Comparison of ENCODE assay signal across 14 cellular contexts in genomic region chr14:71482701-71483100, GRCh38.
DNase-seq lines count a peak whose midpoint lies in the region; ATAC-seq and TF ChIP-seq lines count a peak whose summit lies in the region.
"Had no signal": no experiment of that assay in that cellular context is flagged by ENCODE, and none has a peak within 500 bp of the region (broad histone marks: within the 10 kb centered on the region; RNA-seq: fewer than 3 reads in every experiment).

No MANE protein-coding gene starts in this region.

- intact Hi-C loops in activated CD4-positive, alpha-beta T cell treated with anti-CD3 and anti-CD28 coated beads, Interleukin-2, amount 10 ng/mL, durations not matched to agents 24 days and 14 days (cut with micrococcal nuclease): no loop called here
- intact Hi-C loops in activated naive CD4-positive, alpha-beta T cell treated with anti-CD3 and anti-CD28 coated beads for 36 hours (cut with micrococcal nuclease): no loop called here

- H3K9me3 ChIP-seq in tibial nerve: no peaks in the 10 kb centered on the region

- WGBS in tibial nerve, 2 donors: 48 to 57% methylated on average over 2 of the region's 2 CpGs

- no peak overlapping the region for H3K4me3 Mint-ChIP-seq in activated CD4-positive, alpha-beta T cell treated with anti-CD3 and anti-CD28 coated beads, Interleukin-2, amount 10 ng/mL, durations not matched to agents 24 days and 14 days
- H3K4me3 Mint-ChIP-seq in memory B cell (no peak overlapping the region), progenitor cell of endocrine pancreas (ENCODE audit: low read depth) (no peak overlapping the region)
- H3K4me3 Mint-ChIP-seq in activated naive CD4-positive, alpha-beta T cell treated with anti-CD3 and anti-CD28 coated beads for 36 hours: no peak overlapping the region

- H3K27ac Mint-ChIP-seq in activated CD4-positive, alpha-beta T cell treated with anti-CD3 and anti-CD28 coated beads, Interleukin-2, amount 10 ng/mL, durations not matched to agents 24 days and 14 days: no peak overlapping the region
- H3K27ac Mint-ChIP-seq in memory B cell: peak overlapping the region; percentile 24
- no peak overlapping the region for H3K27ac Mint-ChIP-seq in activated naive CD4-positive, alpha-beta T cell treated with anti-CD3 and anti-CD28 coated beads for 36 hours
- no peak overlapping the region for H3K27ac Mint-ChIP-seq in progenitor cell of endocrine pancreas

- CTCF ChIA-PET in activated naive CD4-positive, alpha-beta T cell treated with anti-CD3 and anti-CD28 coated beads for 36 hours (lab: Charles Lee): no interaction called here

- peaks cover 35% of the 10 kb centered on the region for H3K4me1 Mint-ChIP-seq in activated CD4-positive, alpha-beta T cell treated with anti-CD3 and anti-CD28 coated beads, Interleukin-2, amount 10 ng/mL, durations not matched to agents 24 days and 14 days
- H3K4me1 Mint-ChIP-seq in memory B cell: peaks cover 20% of the 10 kb centered on the region
- H3K4me1 Mint-ChIP-seq in activated naive CD4-positive, alpha-beta T cell treated with anti-CD3 and anti-CD28 coated beads for 36 hours (ENCODE audit: low read depth): peaks cover 27% of the 10 kb centered on the region
- peaks cover 3% of the 10 kb centered on the region for H3K4me1 Mint-ChIP-seq in progenitor cell of endocrine pancreas (ENCODE audit: low read depth)

- H3K36me3 ChIP-seq in tibial nerve: no peaks in the 10 kb centered on the region

- H3K9me3 Mint-ChIP-seq in activated CD4-positive, alpha-beta T cell treated with anti-CD3 and anti-CD28 coated beads, Interleukin-2, amount 10 ng/mL, durations not matched to agents 24 days and 14 days: no peaks in the 10 kb centered on the region
- H3K9me3 Mint-ChIP-seq in memory B cell (no peaks in the 10 kb centered on the region), progenitor cell of endocrine pancreas (ENCODE audit: low read depth) (no peaks in the 10 kb centered on the region)
- H3K9me3 Mint-ChIP-seq in activated naive CD4-positive, alpha-beta T cell treated with anti-CD3 and anti-CD28 coated beads for 36 hours: no peaks in the 10 kb centered on the region

- peak; percentile 46 for DNase-seq in activated CD4-positive, alpha-beta T cell treated with anti-CD3 and anti-CD28 coated beads, Interleukin-2, amount 10 ng/mL, durations not matched to agents 24 days and 14 days
- DNase-seq in activated CD4-positive, alpha-beta T cell treated with anti-CD3 and anti-CD28 coated beads, Interleukin-2, amount 50 U/mL, for 4 hours: no peak
- DNase-seq in choroid plexus epithelial cell (ENCODE audit: low read depth) (peak; percentile 58), memory B cell (ENCODE audit: low spot score in 2 of 2) (no peak), tibial nerve (ENCODE audit: low spot score in 2 of 2) (no peak), progenitor cell of endocrine pancreas (ENCODE audit: low spot score, unreplicated experiment) (no peak)
- no peak for DNase-seq in activated naive CD4-positive, alpha-beta T cell treated with anti-CD3 and anti-CD28 coated beads for 36 hours
- DNase-seq in stimulated activated CD4-positive, alpha-beta T cell treated with anti-CD3 and anti-CD28 coated beads, Interleukin-1b, Interleukin-23, amount 100 ng/mL, for 48 hours: no peak
- DNase-seq: C1 segment of cervical spinal cord, DMS 273 treated with DMSO at 0.1 percent for 48 hours, NCI-H2029, NCI-H524 treated with DMSO at 0.1 percent for 48 hours had no signal

- H3K27me3 Mint-ChIP-seq in activated CD4-positive, alpha-beta T cell treated with anti-CD3 and anti-CD28 coated beads, Interleukin-2, amount 10 ng/mL, durations not matched to agents 24 days and 14 days: no peaks in the 10 kb centered on the region
- no peaks in the 10 kb centered on the region for H3K27me3 Mint-ChIP-seq in memory B cell
- no peaks in the 10 kb centered on the region for H3K27me3 Mint-ChIP-seq in activated naive CD4-positive, alpha-beta T cell treated with anti-CD3 and anti-CD28 coated beads for 36 hours (ENCODE audit: low read depth)
- no peaks in the 10 kb centered on the region for H3K27me3 Mint-ChIP-seq in progenitor cell of endocrine pancreas

- TF ChIP-seq POLR2A in tibial nerve (IDR thresholded peaks at IDR 0.05): no peak

- H3K4me1 ChIP-seq in tibial nerve: peaks cover 0 to 85% (median 16%) of the 10 kb centered on the region in 4 donors

- no peak for ATAC-seq in memory B cell (ENCODE audit: low read depth)

- H3K36me3 Mint-ChIP-seq in activated CD4-positive, alpha-beta T cell treated with anti-CD3 and anti-CD28 coated beads, Interleukin-2, amount 10 ng/mL, durations not matched to agents 24 days and 14 days (ENCODE audit: low read depth): peaks cover 37% of the 10 kb centered on the region
- H3K36me3 Mint-ChIP-seq in memory B cell (peaks cover 14% of the 10 kb centered on the region), progenitor cell of endocrine pancreas (ENCODE audit: insufficient read depth) (peaks cover 6% of the 10 kb centered on the region)
- H3K36me3 Mint-ChIP-seq in activated naive CD4-positive, alpha-beta T cell treated with anti-CD3 and anti-CD28 coated beads for 36 hours (ENCODE audit: low read depth): peaks cover 5% of the 10 kb centered on the region

- H3K4me3 ChIP-seq in choroid plexus epithelial cell (ENCODE audit: low read depth, low read length) (no peak overlapping the region), tibial nerve (no peak overlapping the region)

- no peak for TF ChIP-seq CTCF in choroid plexus epithelial cell (conservative IDR thresholded peaks at IDR 0.05; ENCODE audit: low read depth, low read length)
- no peak for TF ChIP-seq CTCF in tibial nerve (IDR thresholded peaks at IDR 0.05)
- no peak for TF ChIP-seq CTCF in progenitor cell of endocrine pancreas (IDR thresholded peaks at IDR 0.05; ENCODE audit: unreplicated experiment)

- H3K27ac ChIP-seq in tibial nerve: peak overlapping the region in 3 of 4 donors; percentile 25 to 64 (median 58)
- H3K27ac ChIP-seq: 22Rv1, RWPE1 had no signal

- TF ChIP-seq EP300 in tibial nerve (IDR thresholded peaks at IDR 0.05): no peak

- H3K27me3 ChIP-seq in tibial nerve: no peaks in the 10 kb centered on the region

Comparison
In these comparisons a context has a peak if more than half of its experiments do, and no peak if none do; other contexts are left out.
1. DNase-seq: peak in activated CD4-positive, alpha-beta T cell treated with anti-CD3 and anti-CD28 coated beads, Interleukin-2, amount 10 ng/mL, durations not matched to agents 24 days and 14 days (single experiment) and choroid plexus epithelial cell (single experiment); none in activated CD4-positive, alpha-beta T cell treated with anti-CD3 and anti-CD28 coated beads, Interleukin-2, amount 50 U/mL, for 4 hours (0 of 2), memory B cell (0 of 2), tibial nerve (0 of 2), activated naive CD4-positive, alpha-beta T cell treated with anti-CD3 and anti-CD28 coated beads for 36 hours (single experiment), progenitor cell of endocrine pancreas (single experiment) and stimulated activated CD4-positive, alpha-beta T cell treated with anti-CD3 and anti-CD28 coated beads, Interleukin-1b, Interleukin-23, amount 100 ng/mL, for 48 hours (single experiment).